Comparison of ENCODE assay signal across 12 cellular contexts in genomic region chr1:76668046-76668445, GRCh38.
DNase-seq lines count a peak whose midpoint lies in the region; ATAC-seq, FAIRE-seq and TF ChIP-seq lines count a peak whose summit lies in the region.
"Had no signal": no experiment of that assay in that cellular context is flagged by ENCODE, and none has a peak within 500 bp of the region (broad histone marks: within the 10 kb centered on the region; RNA-seq: fewer than 3 reads in every experiment).

No MANE protein-coding gene starts in this region.

- H2AFZ ChIP-seq in astrocyte (ENCODE audit: low read depth, low read length): no peak overlapping the region

- intact Hi-C loops in left lung (cut with DNase I): no loop called here

- TF ChIP-seq CTCF in AG04450 (IDR thresholded peaks at IDR 0.05; ENCODE audit: low read depth, low read length): no peak
- TF ChIP-seq CTCF in astrocyte (IDR thresholded peaks at IDR 0.05; ENCODE audit: insufficient read depth, low read depth, low read length): no peak
- no peak for TF ChIP-seq CTCF in type B pancreatic cell (conservative IDR thresholded peaks at IDR 0.05)
- no peak for TF ChIP-seq CTCF in left lung (IDR thresholded peaks at IDR 0.05)

- H3K9me3 Mint-ChIP-seq in astrocyte (ENCODE audit: unreplicated experiment): peaks cover 4% of the 10 kb centered on the region
- peaks cover 4% of the 10 kb centered on the region for H3K9me3 Mint-ChIP-seq in type B pancreatic cell

- POLR2A ChIA-PET in AG04450 (lab: Yijun Ruan, JAX): no interaction called here

- no peak for FAIRE-seq in astrocyte (lab: Jason Lieb, UNC)
- FAIRE-seq: urothelium cell line had no signal

- no peak overlapping the region for H3K27ac ChIP-seq in AG04450 (ENCODE audit: low read depth, low read length)
- no peak overlapping the region for H3K27ac ChIP-seq in astrocyte (ENCODE audit: low read depth, low read length)
- no peak overlapping the region for H3K27ac ChIP-seq in left lung

- no peaks in the 10 kb centered on the region for H3K79me2 ChIP-seq in astrocyte (ENCODE audit: insufficient read depth, low read length)

- H3K36me3 Mint-ChIP-seq in astrocyte (ENCODE audit: low read depth, unreplicated experiment) (no peaks in the 10 kb centered on the region), type B pancreatic cell (no peaks in the 10 kb centered on the region)

- H4K20me1 ChIP-seq in astrocyte (ENCODE audit: insufficient read depth, low read length): no peaks in the 10 kb centered on the region

- H3K4me1 Mint-ChIP-seq in astrocyte (ENCODE audit: low read depth, unreplicated experiment) (no peaks in the 10 kb centered on the region), type B pancreatic cell (ENCODE audit: unreplicated experiment) (peaks cover 5% of the 10 kb centered on the region)

- H3K4me3 Mint-ChIP-seq in astrocyte (ENCODE audit: unreplicated experiment): no peak overlapping the region
- no peak overlapping the region for H3K4me3 Mint-ChIP-seq in type B pancreatic cell

- CTCF ChIA-PET in AG04450 (lab: Charles Lee): no interaction called here

- ATAC-seq in GM19372 (IDR thresholded peaks at IDR 0.05; ENCODE audit: low read depth, unreplicated experiment): peak; percentile 81
- ATAC-seq in HG03060 (IDR thresholded peaks at IDR 0.05; ENCODE audit: low read depth, unreplicated experiment): peak; percentile 98
- no peak for ATAC-seq in GM21737 (IDR thresholded peaks at IDR 0.05; ENCODE audit: unreplicated experiment)
- ATAC-seq in left lung: no peak

- H3K27ac Mint-ChIP-seq in astrocyte (ENCODE audit: unreplicated experiment) (no peak overlapping the region), type B pancreatic cell (no peak overlapping the region)

- H3K9me3 ChIP-seq in AG04450 (ENCODE audit: control insufficient read depth, insufficient read depth, low read length) (no peaks in the 10 kb centered on the region), astrocyte (ENCODE audit: insufficient read depth, low read depth, low read length) (peaks cover 2% of the 10 kb centered on the region), left lung (no peaks in the 10 kb centered on the region)

- no peak overlapping the region for H3K9ac ChIP-seq in astrocyte (ENCODE audit: low read length)

- H3K36me3 ChIP-seq in astrocyte (ENCODE audit: insufficient read depth, low read length) (no peaks in the 10 kb centered on the region), left lung (no peaks in the 10 kb centered on the region)

- DNase-seq in AG04450 (ENCODE audit: low read depth, low spot score) (no peak), astrocyte (ENCODE audit: low read depth) (peak; percentile 1), type B pancreatic cell (ENCODE audit: extremely low spot score, unreplicated experiment) (no peak), NCI-H2081 (lab: John Stamatoyannopoulos, UW) (no peak), left lung (no peak)
- DNase-seq: mesendoderm, NCI-H1105, SW 1271 had no signal

- H3K4me1 ChIP-seq in astrocyte (ENCODE audit: insufficient read depth, low read length) (no peaks in the 10 kb centered on the region), left lung (no peaks in the 10 kb centered on the region)

- H3K4me2 ChIP-seq in astrocyte (ENCODE audit: low read length): no peak overlapping the region

- H3K4me3 ChIP-seq in AG04450 (ENCODE audit: low read depth, low read length) (0 out of 2 replicates have a peak overlapping the region, but pooled peaks have one; percentile 0), astrocyte (ENCODE audit: insufficient read depth, low read depth, low read length) (no peak overlapping the region), left lung (no peak overlapping the region)

- peaks cover 32% of the 10 kb centered on the region for H3K27me3 Mint-ChIP-seq in astrocyte (ENCODE audit: low read depth, unreplicated experiment)
- no peaks in the 10 kb centered on the region for H3K27me3 Mint-ChIP-seq in type B pancreatic cell

- H3K27me3 ChIP-seq in AG04450 (ENCODE audit: control insufficient read depth, insufficient read depth, low read length) (no peaks in the 10 kb centered on the region), astrocyte (ENCODE audit: insufficient read depth, low read length) (no peaks in the 10 kb centered on the region), left lung (no peaks in the 10 kb centered on the region)

Comparison
In these comparisons a context has a peak if more than half of its experiments do, and no peak if none do; other contexts are left out.
1. ATAC-seq: peak in GM19372 (single experiment) and HG03060 (single experiment); none in GM21737 (single experiment) and left lung (single experiment).